ENCODE assay signal across 18 cellular contexts in genomic region chr9:24333629-24334028, GRCh38.
"Had no signal": no experiment of that assay in that cellular context is flagged by ENCODE, and none has a peak within 500 bp of the region (broad histone marks: within the 10 kb centered on the region; RNA-seq: fewer than 3 reads in every experiment).

No MANE protein-coding gene starts in this region.

- H3K27me3 ChIP-seq: body of pancreas, pancreas, suprapubic skin, transverse colon had no signal

- H3K27ac Mint-ChIP-seq: activated CD4-positive, alpha-beta T cell treated with anti-CD3 and anti-CD28 coated beads, Interleukin-2, amount 10 ng/mL, durations not matched to agents 24 days and 14 days; activated CD8-positive, alpha-beta T cell treated with anti-CD3 and anti-CD28 coated beads for 36 hours; activated naive CD8-positive, alpha-beta T cell treated with anti-CD3 and anti-CD28 coated beads, Interleukin-2, amount 10 ng/mL, durations not matched to agents 7 days and 5 days; activated T-cell treated with anti-CD3 and anti-CD28 coated beads, Interleukin-2, amount 50 U/mL, for 24 hours; activated T-helper 2 cell treated with anti-CD3 and anti-CD28 coated beads, Interferon-gamma antibody, Interleukin-2, Interleukin-4, amounts not matched to agents 10 μg/mL and 5 μg/mL and 100 μg/mL, durations not matched to agents 14 hours and 24 hours and 36 hours; effector memory CD8-positive, alpha-beta T cell; naive thymus-derived CD4-positive, alpha-beta T cell; stimulated activated naive CD8-positive, alpha-beta T cell treated with anti-CD3 and anti-CD28 coated beads, Interleukin-15, amount 100 ng/mL, for 72 hours had no signal

- FAIRE-seq: pancreas had no signal

- ATAC-seq: activated CD8-positive, alpha-beta T cell treated with anti-CD3 and anti-CD28 coated beads for 36 hours; body of pancreas; effector memory CD8-positive, alpha-beta T cell; naive thymus-derived CD4-positive, alpha-beta T cell; pancreas; sciatic nerve; stimulated activated naive CD8-positive, alpha-beta T cell treated with anti-CD3 and anti-CD28 coated beads, Interleukin-15, amount 100 ng/mL, for 72 hours had no signal

- H3K9me3 ChIP-seq: body of pancreas, pancreas, suprapubic skin, transverse colon had no signal

- H3K4me1 Mint-ChIP-seq: activated CD4-positive, alpha-beta T cell treated with anti-CD3 and anti-CD28 coated beads, Interleukin-2, amount 10 ng/mL, durations not matched to agents 24 days and 14 days; activated naive CD8-positive, alpha-beta T cell treated with anti-CD3 and anti-CD28 coated beads, Interleukin-2, amount 10 ng/mL, durations not matched to agents 7 days and 5 days; naive thymus-derived CD4-positive, alpha-beta T cell; stimulated activated naive CD8-positive, alpha-beta T cell treated with anti-CD3 and anti-CD28 coated beads, Interleukin-15, amount 100 ng/mL, for 72 hours had no signal

- H3K27me3 Mint-ChIP-seq: activated CD4-positive, alpha-beta T cell treated with anti-CD3 and anti-CD28 coated beads, Interleukin-2, amount 10 ng/mL, durations not matched to agents 24 days and 14 days; activated CD8-positive, alpha-beta T cell treated with anti-CD3 and anti-CD28 coated beads for 36 hours; activated naive CD8-positive, alpha-beta T cell treated with anti-CD3 and anti-CD28 coated beads, Interleukin-2, amount 10 ng/mL, durations not matched to agents 7 days and 5 days; activated T-cell treated with anti-CD3 and anti-CD28 coated beads, Interleukin-2, amount 50 U/mL, for 24 hours; effector memory CD8-positive, alpha-beta T cell; naive thymus-derived CD4-positive, alpha-beta T cell; stimulated activated naive CD8-positive, alpha-beta T cell treated with anti-CD3 and anti-CD28 coated beads, Interleukin-15, amount 100 ng/mL, for 72 hours had no signal

- DNase-seq: activated CD4-positive, alpha-beta T cell treated with anti-CD3 and anti-CD28 coated beads, Interleukin-2, amount 10 ng/mL, durations not matched to agents 24 days and 14 days; activated CD4-positive, CD25-positive, alpha-beta regulatory T cell; activated CD8-positive, alpha-beta T cell treated with anti-CD3 and anti-CD28 coated beads for 36 hours; activated naive CD4-positive, alpha-beta T cell treated with Interleukin-2 at 50 U/mL for 16 hours; activated naive CD8-positive, alpha-beta T cell treated with anti-CD3 and anti-CD28 coated beads, Interleukin-2, amount 10 ng/mL, durations not matched to agents 7 days and 5 days; activated T-cell treated with anti-CD3 and anti-CD28 coated beads, Interleukin-2, amount 50 U/mL, for 24 hours; body of pancreas; effector memory CD8-positive, alpha-beta T cell; mesenchymal stem cell; naive thymus-derived CD4-positive, alpha-beta T cell; pancreas; stimulated activated CD4-positive, alpha-beta T cell treated with anti-CD3 and anti-CD28 coated beads, Interleukin-4, amount 100 ng/mL, for 1 hour; stimulated activated naive CD8-positive, alpha-beta T cell treated with anti-CD3 and anti-CD28 coated beads, Interleukin-15, amount 100 ng/mL, for 72 hours; transverse colon had no signal

- H3K27ac ChIP-seq: body of pancreas, pancreas, suprapubic skin, transverse colon had no signal

- H3K4me3 Mint-ChIP-seq: activated CD4-positive, alpha-beta T cell treated with anti-CD3 and anti-CD28 coated beads, Interleukin-2, amount 10 ng/mL, durations not matched to agents 24 days and 14 days; activated CD8-positive, alpha-beta T cell treated with anti-CD3 and anti-CD28 coated beads for 36 hours; activated naive CD8-positive, alpha-beta T cell treated with anti-CD3 and anti-CD28 coated beads, Interleukin-2, amount 10 ng/mL, durations not matched to agents 7 days and 5 days; activated T-cell treated with anti-CD3 and anti-CD28 coated beads, Interleukin-2, amount 50 U/mL, for 24 hours; effector memory CD8-positive, alpha-beta T cell; naive thymus-derived CD4-positive, alpha-beta T cell; stimulated activated naive CD8-positive, alpha-beta T cell treated with anti-CD3 and anti-CD28 coated beads, Interleukin-15, amount 100 ng/mL, for 72 hours had no signal

- H3K36me3 ChIP-seq: pancreas, suprapubic skin, transverse colon had no signal

- H3K36me3 Mint-ChIP-seq: activated naive CD8-positive, alpha-beta T cell treated with anti-CD3 and anti-CD28 coated beads, Interleukin-2, amount 10 ng/mL, durations not matched to agents 7 days and 5 days had no signal

- H3K4me1 ChIP-seq: body of pancreas, pancreas, suprapubic skin, transverse colon had no signal

- H3K4me3 ChIP-seq: body of pancreas, pancreas, smooth muscle cell, suprapubic skin, transverse colon had no signal

- H3K4me2 ChIP-seq: smooth muscle cell had no signal
